Comparison of ENCODE assay signal across 23 cellular contexts in genomic region chr2:12557688-12558087, GRCh38.
"Had no signal": no experiment of that assay in that cellular context is flagged by ENCODE, and none has a peak within 500 bp of the region (broad histone marks: within the 10 kb centered on the region; RNA-seq: fewer than 3 reads in every experiment).

No MANE protein-coding gene starts in this region.

- ATAC-seq: esophagus mucosa; gastrocnemius medialis; heart right ventricle; left cardiac atrium; left ventricle myocardium superior; lower lobe of right lung; naive thymus-derived CD4-positive, alpha-beta T cell had no signal

- H3K27ac ChIP-seq: epithelial cell of prostate, esophagus squamous epithelium, gastrocnemius medialis, heart right ventricle, left lung, lower lobe of right lung had no signal

- DNase-seq: cortex of kidney; effector CD8-positive, alpha-beta T cell; effector memory CD8-positive, alpha-beta T cell; endodermal cell; erythroblast; esophagus squamous epithelium; foreskin fibroblast; foreskin melanocyte; gastrocnemius medialis; glutamatergic neuron; head of caudate nucleus; heart right ventricle; hippocampal formation; left cardiac atrium; left lung; left ventricle myocardium superior; lower lobe of right lung; mesendoderm; midbrain; naive thymus-derived CD4-positive, alpha-beta T cell had no signal

- H3K9me3 ChIP-seq: esophagus squamous epithelium, gastrocnemius medialis, heart right ventricle, left lung, lower lobe of right lung had no signal

- H3K9me3 Mint-ChIP-seq: dendritic cell treated with granulocyte-macrophage colony-stimulating factor and Interleukin-4, amounts not matched to agents 40 ng/mL and 50 ng/mL, for 4 days; effector memory CD8-positive, alpha-beta T cell; endodermal cell had no signal

- H3K27ac Mint-ChIP-seq: dendritic cell treated with granulocyte-macrophage colony-stimulating factor and Interleukin-4, amounts not matched to agents 40 ng/mL and 50 ng/mL, for 4 days; endodermal cell had no signal

- H3K27me3 Mint-ChIP-seq: effector memory CD8-positive, alpha-beta T cell; naive thymus-derived CD4-positive, alpha-beta T cell had no signal

- H3K4me3 ChIP-seq: esophagus squamous epithelium, gastrocnemius medialis, heart right ventricle, left lung, lower lobe of right lung had no signal

- H3K4me1 ChIP-seq: gastrocnemius medialis had no signal

- H3K36me3 ChIP-seq: esophagus squamous epithelium, gastrocnemius medialis, heart right ventricle, left lung, lower lobe of right lung had no signal

- H3K27me3 ChIP-seq: gastrocnemius medialis, heart right ventricle, left lung had no signal

- H3K4me3 Mint-ChIP-seq: dendritic cell treated with granulocyte-macrophage colony-stimulating factor and Interleukin-4, amounts not matched to agents 40 ng/mL and 50 ng/mL, for 4 days; endodermal cell had no signal
